ENCODE assay signal across 18 cellular contexts in genomic region chr22:46626911-46627805, GRCh38. TPM values are rescaled to one million over a fixed set of nuclear protein-coding genes. Genes with fewer than 3 reads are reported as not detected.
DNase-seq lines count a peak whose midpoint lies in the region; ATAC-seq and TF ChIP-seq lines count a peak whose summit lies in the region.
"Had no signal": no experiment of that assay in that cellular context is flagged by ENCODE, and none has a peak within 500 bp of the region (broad histone marks: within the 10 kb centered on the region; RNA-seq: fewer than 3 reads in every experiment).

No MANE protein-coding gene starts in this region.

- no peak overlapping the region for H4K8ac ChIP-seq in mesenchymal stem cell (ENCODE audit: low read length)

- H3K4ac ChIP-seq in mesenchymal stem cell (ENCODE audit: low read depth in 1 of 2, low read length in 2 of 2): no peak overlapping the region

- no peak for ATAC-seq in HG02678 (IDR thresholded peaks at IDR 0.05; ENCODE audit: unreplicated experiment)
- ATAC-seq: activated T-cell treated with anti-CD3 and anti-CD28 coated beads, Interleukin-2, amount 50 U/mL, for 4 hours had no signal

- intact Hi-C loops in ascending aorta (cut with DNase I): no loop called here
- intact Hi-C loops in A673 (cut with micrococcal nuclease; ENCODE audit: unreplicated experiment): no loop called here

- no peak for TF ChIP-seq RAD21 in Ishikawa (IDR thresholded peaks at IDR 0.05; ENCODE audit: low read depth)

- no peak for TF ChIP-seq EP300 in Ishikawa (IDR thresholded peaks at IDR 0.05; ENCODE audit: borderline replicate concordance)

- peaks cover 71% of the 10 kb centered on the region for H4K20me1 ChIP-seq in BLaER1

- peak overlapping the region; percentile 29 for H2AK5ac ChIP-seq in mesenchymal stem cell (ENCODE audit: low read length, severe bottlenecking)

- BruUV-seq in A673 (replicated peaks; lab: Mats Ljungman, UMichigan): no TSS peak

- 92% methylated on average over 39 of the region's 39 CpGs for WGBS in mesenchymal stem cell

- H3K4me3 ChIP-seq in BLaER1 (no peak overlapping the region), epithelial cell of esophagus (ENCODE audit: low read length) (no peak overlapping the region), mesenchymal stem cell (ENCODE audit: insufficient read depth in 1 of 2, low read depth in 1 of 2, low read length in 2 of 2) (no peak overlapping the region), ascending aorta (no peak overlapping the region), A673 (ENCODE audit: low read depth, low read length, poor library complexity, severe bottlenecking) (no peak overlapping the region)
- H3K4me3 ChIP-seq: adrenal gland, esophagus muscularis mucosa had no signal

- H3K79me1 ChIP-seq in mesenchymal stem cell (replicated peaks; ENCODE audit: low read length, poor library complexity, severe bottlenecking): peaks cover 35% of the 10 kb centered on the region

- H3K36me3 ChIP-seq in BLaER1 (peaks cover 38% of the 10 kb centered on the region), mesenchymal stem cell (ENCODE audit: control insufficient read depth in 1 of 2, insufficient read depth in 2 of 2, low read depth in 1 of 2, low read length in 2 of 2) (peaks cover 4 to 44% of the 10 kb centered on the region in 2 experiments), ascending aorta (peaks cover 9 to 10% of the 10 kb centered on the region in 2 donors), A673 (ENCODE audit: insufficient read depth, low read length, poor library complexity, severe bottlenecking) (no peaks in the 10 kb centered on the region)

- no peak overlapping the region for H2BK5ac ChIP-seq in mesenchymal stem cell (ENCODE audit: low read depth, low read length, poor library complexity, severe bottlenecking)

- H3K27ac ChIP-seq in BLaER1: peak overlapping the region; percentile 94
- H3K27ac ChIP-seq in mesenchymal stem cell (ENCODE audit: low read length, poor library complexity, severe bottlenecking): no peak overlapping the region
- H3K27ac ChIP-seq in ascending aorta: no peak overlapping the region
- H3K27ac ChIP-seq in A673 (ENCODE audit: low read depth, low read length, poor library complexity, severe bottlenecking): no peak overlapping the region
- H3K27ac ChIP-seq: adrenal gland, esophagus muscularis mucosa, neutrophil had no signal

- peak; percentile 96 for DNase-seq in epithelial cell of esophagus (ENCODE audit: low read depth)
- no peak for DNase-seq in mesenchymal stem cell
- no peak for DNase-seq in ascending aorta (ENCODE audit: low spot score in 2 of 2)
- no peak for DNase-seq in NCI-H82 treated with DMSO at 0.1 percent for 48 hours (lab: John Stamatoyannopoulos, UW; ENCODE audit: unreplicated experiment)
- no peak for DNase-seq in A673 (ENCODE audit: low spot score)
- DNase-seq: activated CD4-positive, alpha-beta T cell treated with anti-CD3 and anti-CD28 coated beads, Interleukin-2, amount 10 ng/mL, durations not matched to agents 7 days and 5 days; activated T-cell treated with anti-CD3 and anti-CD28 coated beads, Interleukin-2, amount 50 U/mL, for 4 hours; adrenal gland; Calu3; HCEC 1CT; NCI-H2081; stimulated activated naive CD4-positive, alpha-beta T cell; T1000 had no signal

- H3K9ac ChIP-seq in BLaER1 (no peak overlapping the region), mesenchymal stem cell (ENCODE audit: low read length) (no peak overlapping the region)

- H3K18ac ChIP-seq in mesenchymal stem cell (ENCODE audit: low read depth in 1 of 2, low read length in 2 of 2): no peak overlapping the region

- CTCF ChIA-PET in A673 (lab: Charles Lee): no interaction called here

- POLR2A ChIA-PET in A673 (lab: Charles Lee; ENCODE audit: low non-redundant PET): no interaction called here

- no peak overlapping the region for H2BK120ac ChIP-seq in mesenchymal stem cell (ENCODE audit: low read depth, low read length)

- H3K4me1 ChIP-seq in BLaER1: peaks cover 96% of the 10 kb centered on the region
- peaks cover 19% of the 10 kb centered on the region for H3K4me1 ChIP-seq in mesenchymal stem cell (ENCODE audit: control insufficient read depth, insufficient read depth, low read depth, low read length)
- no peaks in the 10 kb centered on the region for H3K4me1 ChIP-seq in ascending aorta
- no peaks in the 10 kb centered on the region for H3K4me1 ChIP-seq in A673 (ENCODE audit: insufficient read depth, low read length, poor library complexity, severe bottlenecking)
- H3K4me1 ChIP-seq: adrenal gland had no signal

- H3K4me2 ChIP-seq in BLaER1 (peak overlapping the region; percentile 87), mesenchymal stem cell (ENCODE audit: low read length, poor library complexity, severe bottlenecking) (no peak overlapping the region)

- TF ChIP-seq CTCF in epithelial cell of esophagus (IDR thresholded peaks at IDR 0.05; ENCODE audit: insufficient read depth, low read depth, low read length, missing control alignments): no peak
- no peak for TF ChIP-seq CTCF in ascending aorta (IDR thresholded peaks at IDR 0.05)
- no peak for TF ChIP-seq CTCF in A673 (conservative IDR thresholded peaks at IDR 0.05; ENCODE audit: low read depth, low read length)

- peak overlapping the region; percentile 7 for H4K91ac ChIP-seq in mesenchymal stem cell (ENCODE audit: low read length)

- H3K9me3 ChIP-seq in BLaER1 (no peaks in the 10 kb centered on the region), mesenchymal stem cell (ENCODE audit: control insufficient read depth, low read length) (no peaks in the 10 kb centered on the region), ascending aorta (no peaks in the 10 kb centered on the region), A673 (ENCODE audit: low read depth, low read length, poor library complexity, severe bottlenecking) (no peaks in the 10 kb centered on the region)
- H3K9me3 ChIP-seq: adrenal gland, esophagus muscularis mucosa, neutrophil had no signal

- H3K27me3 ChIP-seq in BLaER1: no peaks in the 10 kb centered on the region
- H3K27me3 ChIP-seq in mesenchymal stem cell (ENCODE audit: control insufficient read depth in 1 of 2, insufficient read depth in 1 of 2, low read length in 2 of 2): no peaks in the 10 kb centered on the region
- H3K27me3 ChIP-seq in ascending aorta: no peaks in the 10 kb centered on the region
- no peaks in the 10 kb centered on the region for H3K27me3 ChIP-seq in A673 (replicated peaks; ENCODE audit: insufficient read depth, low read depth, low read length, poor library complexity)
- H3K27me3 ChIP-seq: adrenal gland, esophagus muscularis mucosa, neutrophil had no signal

- no peak overlapping the region for H2BK15ac ChIP-seq in mesenchymal stem cell (ENCODE audit: low read depth, poor library complexity, severe bottlenecking)

- H3K23ac ChIP-seq in mesenchymal stem cell (ENCODE audit: low read length in 2 of 2): no peak overlapping the region

- no peak overlapping the region for H3K14ac ChIP-seq in mesenchymal stem cell (ENCODE audit: low read length in 2 of 2)

- H2AFZ ChIP-seq in mesenchymal stem cell (ENCODE audit: low read depth, low read length): no peak overlapping the region

- H2BK12ac ChIP-seq in mesenchymal stem cell (ENCODE audit: low read length in 2 of 2): no peak overlapping the region

TF ChIP-seq in Ishikawa, 13 proteins besides CTCF, POLR2A, EP300 and RAD21:
- TF ChIP-seq NFIC (IDR thresholded peaks at IDR 0.05) (no peak), TAF1 (IDR thresholded peaks at IDR 0.05; ENCODE audit: low read depth) (no peak), TCF12 (IDR thresholded peaks at IDR 0.05; ENCODE audit: low read depth) (0 out of 2 replicates have a peak, but pooled peaks have one; percentile 15), EGR1 (IDR thresholded peaks at IDR 0.05) (no peak), FOXM1 (IDR thresholded peaks at IDR 0.05; ENCODE audit: borderline replicate concordance, low read depth) (no peak), TEAD4 (IDR thresholded peaks at IDR 0.05) (no peak)
- TF ChIP-seq, protein P1, sequence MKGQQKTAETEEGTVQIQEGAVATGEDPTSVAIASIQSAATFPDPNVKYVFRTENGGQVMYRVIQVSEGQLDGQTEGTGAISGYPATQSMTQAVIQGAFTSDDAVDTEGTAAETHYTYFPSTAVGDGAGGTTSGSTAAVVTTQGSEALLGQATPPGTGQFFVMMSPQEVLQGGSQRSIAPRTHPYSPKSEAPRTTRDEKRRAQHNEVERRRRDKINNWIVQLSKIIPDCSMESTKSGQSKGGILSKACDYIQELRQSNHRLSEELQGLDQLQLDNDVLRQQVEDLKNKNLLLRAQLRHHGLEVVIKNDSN (IDR thresholded peaks at IDR 0.05): no peak

RNA-seq across cellular contexts. Expression of gene GRAMD4, which starts 7.0 kb away (rescaled TPM):
- polyA plus RNA-seq in mesenchymal stem cell (2013, experiment 1 of 2): 5.1 TPM
- polyA plus RNA-seq in mesenchymal stem cell (2013, experiment 2 of 2): 5.0 TPM
- total RNA-seq in ascending aorta: 20.2 TPM
- 18.4 and 21.3 TPM in 2 replicates for total RNA-seq in A673 (2021)
